Comparison of ENCODE assay signal across 14 cellular contexts in genomic region chr17:49388692-49389513, GRCh38. TPM values are rescaled to one million over a fixed set of nuclear protein-coding genes. Genes with fewer than 3 reads are reported as not detected.
DNase-seq lines count a peak whose midpoint lies in the region; ATAC-seq, FAIRE-seq and TF ChIP-seq lines count a peak whose summit lies in the region.
"Had no signal": no experiment of that assay in that cellular context is flagged by ENCODE, and none has a peak within 500 bp of the region (broad histone marks: within the 10 kb centered on the region; RNA-seq: fewer than 3 reads in every experiment).

No MANE protein-coding gene starts in this region.

- no peaks in the 10 kb centered on the region for H3K9me3 ChIP-seq in Loucy (ENCODE audit: insufficient read depth, low read depth, low read length)
- no peaks in the 10 kb centered on the region for H3K9me3 ChIP-seq in GM12878 (replicated peaks; ENCODE audit: control insufficient read depth, insufficient read depth, low read length)
- H3K9me3 ChIP-seq in spleen, result no peaks in the 10 kb centered on the region
- H3K9me3 ChIP-seq: SJCRH30, tibial nerve had no signal

- peak overlapping the region; percentile 63 for H3K4me2 ChIP-seq in Loucy (ENCODE audit: low read depth, low read length, poor library complexity, severe bottlenecking)
- H3K4me2 ChIP-seq in GM12878 (ENCODE audit: control insufficient read depth, insufficient read depth), result peak overlapping the region; percentile 80

- intact Hi-C loops in GM12878 (cut with micrococcal nuclease; ENCODE audit: unreplicated experiment), result no loop called here
- intact Hi-C loops in spleen (cut with DNase I; ENCODE audit: low total_unique reads), result no loop called here

- FAIRE-seq in GM12878 (lab: Jason Lieb, UNC), result no peak
- FAIRE-seq: bronchial epithelial cell, kidney had no signal

- H3K4me1 Mint-ChIP-seq in T-helper 1 cell treated with Interleukin-12 subunit alpha and Interleukin-12 subunit beta and Interleukin-4 antibody, amounts not matched to agents 30 μg/mL and 1 μg/mL, for 36 hours (ENCODE audit: low read depth), result peaks cover 49% of the 10 kb centered on the region

- H3K79me2 ChIP-seq in Loucy (ENCODE audit: insufficient read depth, low read length), result no peaks in the 10 kb centered on the region
- no peaks in the 10 kb centered on the region for H3K79me2 ChIP-seq in GM12878 (ENCODE audit: control insufficient read depth, insufficient read depth, low read length)

- H2AFZ ChIP-seq in Loucy (ENCODE audit: low read length) (no peak overlapping the region), GM12878 (ENCODE audit: control insufficient read depth, low read depth, low read length) (peak overlapping the region; percentile 11)

- TF ChIP-seq CTCF in Loucy (conservative IDR thresholded peaks at IDR 0.05; ENCODE audit: low read length), result no peak
- no peak for TF ChIP-seq CTCF in GM12878 (IDR thresholded peaks at IDR 0.05 in 2 of 3, conservative IDR thresholded peaks at IDR 0.05 in 1 of 3; ENCODE audit: control insufficient read depth in 2 of 3, extremely low read depth in 1 of 3, insufficient read depth in 1 of 3, low read depth in 3 of 3, low read length in 3 of 3)
- no peak for TF ChIP-seq CTCF in spleen (IDR thresholded peaks at IDR 0.05 in 8 of 11, conservative IDR thresholded peaks at IDR 0.05 in 3 of 11)

- peak overlapping the region; percentile 78 for H3K4me3 Mint-ChIP-seq in T-helper 1 cell treated with Interleukin-12 subunit alpha and Interleukin-12 subunit beta and Interleukin-4 antibody, amounts not matched to agents 30 μg/mL and 1 μg/mL, for 36 hours

- H3K9me2 ChIP-seq in Loucy (replicated peaks; ENCODE audit: low read depth, low read length), result no peaks in the 10 kb centered on the region

- in situ Hi-C loops in GM12878 (cut with MboI), result no loop called here

- TF ChIP-seq EP300 in GM12878 (IDR thresholded peaks at IDR 0.05; ENCODE audit: borderline replicate concordance in 1 of 2, control insufficient read depth in 1 of 2, low read depth in 2 of 2, low read length in 2 of 2), result no peak

- TF ChIP-seq POLR2A in GM12878 (IDR thresholded peaks at IDR 0.05; ENCODE audit: low read depth, low read length), result no peak
- TF ChIP-seq POLR2A in spleen (IDR thresholded peaks at IDR 0.05), result no peak

- no peak for DNase-seq in T-helper 1 cell
- DNase-seq in GM12878 (ENCODE audit: low read depth, low spot score), result no peak
- DNase-seq in spleen, result peak; percentile 61
- DNase-seq in superior temporal gyrus (ENCODE audit: extremely low spot score), result no peak
- no peak for DNase-seq in H7
- DNase-seq: GOT3, kidney, NCI-H510A, SJCRH30 had no signal

- SMC1A ChIA-PET in GM12878 (lab: Charles Lee; ENCODE audit: uncharacterized antibody, unreplicated experiment), result interaction anchor here (1.1 to 4.6 kb wide), 7 partner anchors 10 to 169 kb away, joined by 3 to 22 read pairs (median 5); no protein-coding TSS in a partner anchor

- H3K9me3 Mint-ChIP-seq in T-helper 1 cell treated with Interleukin-12 subunit alpha and Interleukin-12 subunit beta and Interleukin-4 antibody, amounts not matched to agents 30 μg/mL and 1 μg/mL, for 36 hours, result no peaks in the 10 kb centered on the region

- H3K27me3 ChIP-seq in Loucy (ENCODE audit: insufficient read depth, low read length, poor library complexity, severe bottlenecking) (no peaks in the 10 kb centered on the region), GM12878 (replicated peaks in 1 of 2; ENCODE audit: control insufficient read depth in 2 of 2, insufficient read depth in 2 of 2, low read length in 1 of 2) (no peaks in the 10 kb centered on the region), spleen (replicated peaks in 1 of 7) (no peaks in the 10 kb centered on the region), H7 (ENCODE audit: control insufficient read depth, insufficient read depth, low read length) (no peaks in the 10 kb centered on the region)
- H3K27me3 ChIP-seq: SJCRH30, tibial nerve had no signal

- H4K20me1 ChIP-seq in Loucy (ENCODE audit: insufficient read depth, low read length, poor library complexity, severe bottlenecking) (no peaks in the 10 kb centered on the region), GM12878 (ENCODE audit: control insufficient read depth, insufficient read depth) (no peaks in the 10 kb centered on the region)

- H3K36me3 ChIP-seq in Loucy (ENCODE audit: insufficient read depth, low read length) (no peaks in the 10 kb centered on the region), GM12878 (ENCODE audit: control insufficient read depth in 2 of 2, insufficient read depth in 2 of 2, low read length in 1 of 2) (no peaks in the 10 kb centered on the region), spleen (no peaks in the 10 kb centered on the region), H7 (replicated peaks; ENCODE audit: control insufficient read depth, insufficient read depth, low read length) (no peaks in the 10 kb centered on the region)
- H3K36me3 ChIP-seq: SJCRH30, tibial nerve had no signal

- H3F3A ChIP-seq in Loucy (ENCODE audit: low read depth), result no peaks in the 10 kb centered on the region

- H3K27ac Mint-ChIP-seq in T-helper 1 cell treated with Interleukin-12 subunit alpha and Interleukin-12 subunit beta and Interleukin-4 antibody, amounts not matched to agents 30 μg/mL and 1 μg/mL, for 36 hours, result peak overlapping the region; percentile 97

- no TSS peak for BruUV-seq in GM12878 (replicated peaks; lab: Mats Ljungman, UMichigan)

- POLR2A ChIA-PET in GM12878 (lab: Charles Lee), result no interaction called here

- H3K36me3 Mint-ChIP-seq in T-helper 1 cell treated with Interleukin-12 subunit alpha and Interleukin-12 subunit beta and Interleukin-4 antibody, amounts not matched to agents 30 μg/mL and 1 μg/mL, for 36 hours (ENCODE audit: low read depth), result peaks cover 6% of the 10 kb centered on the region

- WGBS in GM12878 (ENCODE audit: insufficient coverage, insufficient replicate concordance, low lambda C conversion rate, missing lambda C conversion rate), result 33% methylated on average over 8 of the region's 8 CpGs
- 77 to 86% (median 80%) methylated on average over 8 of the region's 8 CpGs for WGBS in spleen, 5 donors

- CTCF ChIA-PET in GM12878 (lab: Yijun Ruan, JAX), result interaction anchor here (1.0 to 7.4 kb wide), 8 partner anchors 9 to 168 kb away, joined by 3 to 71 read pairs (median 5); no protein-coding TSS in a partner anchor

- H3K4me3 ChIP-seq in Loucy (ENCODE audit: low read length, poor library complexity, severe bottlenecking) (peak overlapping the region; percentile 48), GM12878 (no peak overlapping the region), spleen (peak overlapping the region in 1 of 8 donors; percentile 46), H7 (ENCODE audit: insufficient read depth, low read depth, low read length) (no peak overlapping the region)
- H3K4me3 ChIP-seq: SJCRH30, tibial nerve had no signal

- RAD21 ChIA-PET in GM12878 (lab: Charles Lee; ENCODE audit: unreplicated experiment), result interaction anchor here (1.2 to 3.0 kb wide), 3 partner anchors 12 to 59 kb away, joined by 3 to 10 read pairs (median 3); no protein-coding TSS in a partner anchor

- H3K27me3 Mint-ChIP-seq in T-helper 1 cell treated with Interleukin-12 subunit alpha and Interleukin-12 subunit beta and Interleukin-4 antibody, amounts not matched to agents 30 μg/mL and 1 μg/mL, for 36 hours (ENCODE audit: low read depth), result no peaks in the 10 kb centered on the region

- H3K4me1 ChIP-seq in Loucy (ENCODE audit: insufficient read depth, low read length, poor library complexity, severe bottlenecking) (peaks cover 49% of the 10 kb centered on the region), GM12878 (ENCODE audit: control insufficient read depth, insufficient read depth, low read length) (peaks cover 39% of the 10 kb centered on the region), spleen (peaks cover 39 to 71% (median 57%) of the 10 kb centered on the region in 6 donors)

- TF ChIP-seq RAD21 in GM12878 (IDR thresholded peaks at IDR 0.05; ENCODE audit: insufficient read depth, low read depth, low read length), result no peak

- H3K27ac ChIP-seq in GM12878 (ENCODE audit: control insufficient read depth, insufficient read depth) (peak overlapping the region; percentile 55), spleen (peak overlapping the region; percentile 61 to 94 (median 88))
- H3K27ac ChIP-seq: SJCRH30 had no signal

- peak overlapping the region; percentile 53 for H3K9ac ChIP-seq in Loucy (ENCODE audit: low read depth, low read length, poor library complexity, severe bottlenecking)
- no peak overlapping the region; the same call in 1 of the 2 replicates for H3K9ac ChIP-seq in GM12878 (ENCODE audit: control insufficient read depth, insufficient read depth, low read length)

- ATAC-seq in GM12878, result no peak
- ATAC-seq in HG03520 (IDR thresholded peaks at IDR 0.05; ENCODE audit: unreplicated experiment), result no peak

RNA-seq across cellular contexts. Expression of gene PHB1, which starts 25.8 kb away (rescaled TPM):
- 67.3 and 70.7 TPM in 2 replicates for total RNA-seq in GM12878 (2013; cell fraction: nucleolus; rRNA removed)
- total RNA-seq in GM12878 (2014; rRNA removed) (185 and 191 TPM in 2 replicates), GM12878 (2014; rRNA removed; fragmentation: Illumina TruSeq; extraction: Trizol) (156 and 172 TPM in 2 replicates), GM12878 (2021) (281 and 286 TPM in 2 replicates), spleen (10 to 100 TPM; 49.4 to 84.1 (median 66.6) TPM)
- 207 TPM for polyA plus RNA-seq in GM12878 (2011; ENCODE audit: low read depth)
- polyA plus RNA-seq in GM12878 (2011; rRNA removed) (326 and 466 TPM in 2 replicates), GM12878 (2014; fragmentation: Illumina TruSeq; extraction: Trizol) (259 and 350 TPM in 2 replicates), GM12878 (2014; fragmentation: Nextera tagmentation; extraction: Ambion mirVana) (100 to 1,000 TPM; 117 to 154 TPM), GM12878 (2014; rRNA removed) (209 and 221 TPM in 2 replicates), GM12878 (2016; fragmentation: Nextera tagmentation; extraction: Ambion mirVana) (100 to 1,000 TPM; 397 to 430 TPM), spleen (100 to 1,000 TPM in 1 of 3 donors, 10 to 100 TPM in 2; 60.3 to 109 (median 95.5) TPM)
- 313 and 495 TPM in 2 replicates for polyA plus RNA-seq in GM12878 (2011; cell fraction: cytosol; rRNA removed)
- polyA plus RNA-seq in GM12878 (2011; cell fraction: nucleus; rRNA removed), result 203 and 243 TPM in 2 replicates
- 151 and 168 TPM in 2 replicates for polyA plus RNA-seq in GM12878 (2012)
- 522 and 563 TPM in 2 replicates for polyA minus RNA-seq in GM12878 (2011; rRNA and poly(A)+ RNA removed)
- polyA minus RNA-seq in GM12878 (2011; cell fraction: cytosol; rRNA and poly(A)+ RNA removed), result 79.5 and 81.7 TPM in 2 replicates
- 35.7 and 58.7 TPM in 2 replicates for polyA minus RNA-seq in GM12878 (2011; cell fraction: nucleus; rRNA and poly(A)+ RNA removed)
- 310 and 384 TPM in 2 replicates for total RNA-seq in H7 (2014; rRNA removed; shearing (Covaris generic))

RNA-seq across cellular contexts. Expression of gene ZNF652, which starts 26.9 kb away (rescaled TPM):
- 15.9 and 18.2 TPM in 2 replicates for total RNA-seq in GM12878 (2013; cell fraction: nucleolus; rRNA removed)
- total RNA-seq in GM12878 (2014; rRNA removed), result 7.7 and 9.0 TPM in 2 replicates
- total RNA-seq in GM12878 (2014; rRNA removed; fragmentation: Illumina TruSeq; extraction: Trizol), result 11.4 TPM in 2 replicates
- 10.1 and 10.9 TPM in 2 replicates for total RNA-seq in GM12878 (2021)
- polyA plus RNA-seq in GM12878 (2011; ENCODE audit: low read depth), result 5.6 TPM
- 13.1 and 15.3 TPM in 2 replicates for polyA plus RNA-seq in GM12878 (2011; rRNA removed)
- polyA plus RNA-seq in GM12878 (2011; cell fraction: cytosol; rRNA removed), result 4.9 and 7.1 TPM in 2 replicates
- polyA plus RNA-seq in GM12878 (2011; cell fraction: nucleus; rRNA removed), result 11.5 and 12.5 TPM in 2 replicates
- polyA plus RNA-seq in GM12878 (2012), result 5.8 and 6.6 TPM in 2 replicates
- polyA plus RNA-seq in GM12878 (2014; fragmentation: Illumina TruSeq; extraction: Trizol), result 4.3 and 5.5 TPM in 2 replicates
- 1 to 10 TPM; 3.5 to 5.4 TPM for polyA plus RNA-seq in GM12878 (2014; fragmentation: Nextera tagmentation; extraction: Ambion mirVana)
- polyA plus RNA-seq in GM12878 (2014; rRNA removed), result 3.4 and 4.5 TPM in 2 replicates
- polyA plus RNA-seq in GM12878 (2016; fragmentation: Nextera tagmentation; extraction: Ambion mirVana), result 10 to 100 TPM in 1 of 2 experiments, 1 to 10 TPM in 1; 9.6 to 10.2 TPM
- 25.2 and 26.5 TPM in 2 replicates for polyA minus RNA-seq in GM12878 (2011; rRNA and poly(A)+ RNA removed)
- polyA minus RNA-seq in GM12878 (2011; cell fraction: cytosol; rRNA and poly(A)+ RNA removed), result 8.0 and 11.0 TPM in 2 replicates
- 8.7 and 12.8 TPM in 2 replicates for polyA minus RNA-seq in GM12878 (2011; cell fraction: nucleus; rRNA and poly(A)+ RNA removed)
- 10 to 100 TPM; 51.4 to 73.9 (median 57.5) TPM for total RNA-seq in spleen
- polyA plus RNA-seq in spleen, result 10 to 100 TPM; 18.2 to 26.6 (median 23.3) TPM
- 22.9 and 36.5 TPM in 2 replicates for total RNA-seq in H7 (2014; rRNA removed; shearing (Covaris generic))
